In genomic region chr4:67915400-67915966, GRCh38 we compare ENCODE assay signal across 2 cellular contexts.
TF ChIP-seq lines count a peak whose summit lies in the region.

No MANE protein-coding gene starts in this region.

TF ChIP-seq in GM23338, 12 proteins besides CTCF, POLR2A, EP300 and RAD21:
- no peak for TF ChIP-seq ETS1 (IDR thresholded peaks at IDR 0.05)
- TF ChIP-seq POLR2AphosphoS5 (IDR thresholded peaks at IDR 0.05; ENCODE audit: low read depth): no peak
- TF ChIP-seq EZH2 (IDR thresholded peaks at IDR 0.05; ENCODE audit: low read depth, unreplicated experiment): no peak
- TF ChIP-seq CREB1 (CRISPR knock-in tag; IDR thresholded peaks at IDR 0.05; ENCODE audit: low read depth): no peak
- no peak for TF ChIP-seq EZH2phosphoT487 (IDR thresholded peaks at IDR 0.05; ENCODE audit: unreplicated experiment)
- TF ChIP-seq STAT1 (IDR thresholded peaks at IDR 0.05; ENCODE audit: unreplicated experiment): no peak
- no peak for TF ChIP-seq ZNF462 (CRISPR knock-in tag; IDR thresholded peaks at IDR 0.05)
- TF ChIP-seq REST (IDR thresholded peaks at IDR 0.05; ENCODE audit: unreplicated experiment): no peak

TF ChIP-seq in K562, 482 proteins besides CTCF, POLR2A, EP300 and RAD21:
- TF ChIP-seq NFATC3 (IDR thresholded peaks at IDR 0.05) (no peak), TSC22D4 (tag; IDR thresholded peaks at IDR 0.05) (no peak), SP1 (CRISPR knock-in tag; IDR thresholded peaks at IDR 0.05) (no peak), DMBX1 (CRISPR knock-in tag; IDR thresholded peaks at IDR 0.05; ENCODE audit: borderline replicate concordance) (no peak), ZNF134 (CRISPR knock-in tag; conservative IDR thresholded peaks at IDR 0.05) (peak; percentile 85), RBM14 (IDR thresholded peaks at IDR 0.05; ENCODE audit: borderline replicate concordance, insufficient read depth, low read depth, low read length) (no peak), ELF1 (tag; IDR thresholded peaks at IDR 0.05) (no peak)
